16 cellular contexts compared by ENCODE assay signal in genomic region chr4:18630218-18631110, GRCh38.
"Had no signal": no experiment of that assay in that cellular context is flagged by ENCODE, and none has a peak within 500 bp of the region (broad histone marks: within the 10 kb centered on the region; RNA-seq: fewer than 3 reads in every experiment).

No MANE protein-coding gene starts in this region.

- H3K4me1 Mint-ChIP-seq: naive thymus-derived CD8-positive, alpha-beta T cell had no signal

- H3K27ac Mint-ChIP-seq: naive thymus-derived CD8-positive, alpha-beta T cell had no signal

- DNase-seq: cortex of kidney; dorsolateral prefrontal cortex; effector CD8-positive, alpha-beta T cell; foreskin melanocyte; head of caudate nucleus; kidney glomerular epithelial cell; mammary epithelial cell; naive thymus-derived CD8-positive, alpha-beta T cell; sigmoid colon; stimulated activated CD4-positive, alpha-beta T cell treated with anti-CD3 and anti-CD28 coated beads, Interleukin-2, amount 100 ng/mL, for 48 hours; stomach; transverse colon had no signal

- H3K36me3 Mint-ChIP-seq: naive thymus-derived CD8-positive, alpha-beta T cell had no signal

- H3K36me3 ChIP-seq: neutrophil, sigmoid colon, stomach, thoracic aorta, transverse colon had no signal

- H3K27ac ChIP-seq: dorsolateral prefrontal cortex, hepatocyte, neutrophil, sigmoid colon, skin epidermis, stomach, thoracic aorta, transverse colon had no signal

- H3K9me3 ChIP-seq: neutrophil, sigmoid colon, thoracic aorta, transverse colon had no signal

- H3K27me3 ChIP-seq: hepatocyte, neutrophil, sigmoid colon, stomach, transverse colon had no signal

- H3K4me3 ChIP-seq: dorsolateral prefrontal cortex, hepatocyte, sigmoid colon, skin epidermis, stomach, thoracic aorta, transverse colon had no signal

- H3K4me3 Mint-ChIP-seq: naive thymus-derived CD8-positive, alpha-beta T cell had no signal

- H3K4me1 ChIP-seq: sigmoid colon, stomach, transverse colon had no signal

- ATAC-seq: naive thymus-derived CD8-positive, alpha-beta T cell had no signal
